ENCODE assay signal across 1 cellular context in genomic region chr17:76384222-76384986, GRCh38.
TF ChIP-seq lines count a peak whose summit lies in the region.

A gene with protein sequence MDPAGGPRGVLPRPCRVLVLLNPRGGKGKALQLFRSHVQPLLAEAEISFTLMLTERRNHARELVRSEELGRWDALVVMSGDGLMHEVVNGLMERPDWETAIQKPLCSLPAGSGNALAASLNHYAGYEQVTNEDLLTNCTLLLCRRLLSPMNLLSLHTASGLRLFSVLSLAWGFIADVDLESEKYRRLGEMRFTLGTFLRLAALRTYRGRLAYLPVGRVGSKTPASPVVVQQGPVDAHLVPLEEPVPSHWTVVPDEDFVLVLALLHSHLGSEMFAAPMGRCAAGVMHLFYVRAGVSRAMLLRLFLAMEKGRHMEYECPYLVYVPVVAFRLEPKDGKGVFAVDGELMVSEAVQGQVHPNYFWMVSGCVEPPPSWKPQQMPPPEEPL (plus strand): TSS chr17:76384609. CDS start chr17:76385645, 1,036 bp downstream.

TF ChIP-seq in GM12878, 131 proteins besides CTCF, POLR2A, EP300 and RAD21 (continued from another document):
- TF ChIP-seq, protein P1, sequence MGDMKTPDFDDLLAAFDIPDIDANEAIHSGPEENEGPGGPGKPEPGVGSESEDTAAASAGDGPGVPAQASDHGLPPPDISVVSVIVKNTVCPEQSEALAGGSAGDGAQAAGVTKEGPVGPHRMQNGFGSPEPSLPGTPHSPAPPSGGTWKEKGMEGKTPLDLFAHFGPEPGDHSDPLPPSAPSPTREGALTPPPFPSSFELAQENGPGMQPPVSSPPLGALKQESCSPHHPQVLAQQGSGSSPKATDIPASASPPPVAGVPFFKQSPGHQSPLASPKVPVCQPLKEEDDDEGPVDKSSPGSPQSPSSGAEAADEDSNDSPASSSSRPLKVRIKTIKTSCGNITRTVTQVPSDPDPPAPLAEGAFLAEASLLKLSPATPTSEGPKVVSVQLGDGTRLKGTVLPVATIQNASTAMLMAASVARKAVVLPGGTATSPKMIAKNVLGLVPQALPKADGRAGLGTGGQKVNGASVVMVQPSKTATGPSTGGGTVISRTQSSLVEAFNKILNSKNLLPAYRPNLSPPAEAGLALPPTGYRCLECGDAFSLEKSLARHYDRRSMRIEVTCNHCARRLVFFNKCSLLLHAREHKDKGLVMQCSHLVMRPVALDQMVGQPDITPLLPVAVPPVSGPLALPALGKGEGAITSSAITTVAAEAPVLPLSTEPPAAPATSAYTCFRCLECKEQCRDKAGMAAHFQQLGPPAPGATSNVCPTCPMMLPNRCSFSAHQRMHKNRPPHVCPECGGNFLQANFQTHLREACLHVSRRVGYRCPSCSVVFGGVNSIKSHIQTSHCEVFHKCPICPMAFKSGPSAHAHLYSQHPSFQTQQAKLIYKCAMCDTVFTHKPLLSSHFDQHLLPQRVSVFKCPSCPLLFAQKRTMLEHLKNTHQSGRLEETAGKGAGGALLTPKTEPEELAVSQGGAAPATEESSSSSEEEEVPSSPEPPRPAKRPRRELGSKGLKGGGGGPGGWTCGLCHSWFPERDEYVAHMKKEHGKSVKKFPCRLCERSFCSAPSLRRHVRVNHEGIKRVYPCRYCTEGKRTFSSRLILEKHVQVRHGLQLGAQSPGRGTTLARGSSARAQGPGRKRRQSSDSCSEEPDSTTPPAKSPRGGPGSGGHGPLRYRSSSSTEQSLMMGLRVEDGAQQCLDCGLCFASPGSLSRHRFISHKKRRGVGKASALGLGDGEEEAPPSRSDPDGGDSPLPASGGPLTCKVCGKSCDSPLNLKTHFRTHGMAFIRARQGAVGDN (IDR thresholded peaks at IDR 0.05), result no peak
- TF ChIP-seq IRF3 (IDR thresholded peaks at IDR 0.05), result no peak
- no peak for TF ChIP-seq RELB (IDR thresholded peaks at IDR 0.05; ENCODE audit: low read depth)
- TF ChIP-seq ASH2L (IDR thresholded peaks at IDR 0.05; ENCODE audit: borderline replicate concordance, low read depth), result no peak
- no peak for TF ChIP-seq MTA2 (IDR thresholded peaks at IDR 0.05; ENCODE audit: low read depth)
- TF ChIP-seq PAX8 (IDR thresholded peaks at IDR 0.05), result no peak
- no peak for TF ChIP-seq SMAD1 (IDR thresholded peaks at IDR 0.05; ENCODE audit: low read depth, partially characterized antibody)
- no peak for TF ChIP-seq CREM (IDR thresholded peaks at IDR 0.05; ENCODE audit: low read depth)
- TF ChIP-seq, protein P2, sequence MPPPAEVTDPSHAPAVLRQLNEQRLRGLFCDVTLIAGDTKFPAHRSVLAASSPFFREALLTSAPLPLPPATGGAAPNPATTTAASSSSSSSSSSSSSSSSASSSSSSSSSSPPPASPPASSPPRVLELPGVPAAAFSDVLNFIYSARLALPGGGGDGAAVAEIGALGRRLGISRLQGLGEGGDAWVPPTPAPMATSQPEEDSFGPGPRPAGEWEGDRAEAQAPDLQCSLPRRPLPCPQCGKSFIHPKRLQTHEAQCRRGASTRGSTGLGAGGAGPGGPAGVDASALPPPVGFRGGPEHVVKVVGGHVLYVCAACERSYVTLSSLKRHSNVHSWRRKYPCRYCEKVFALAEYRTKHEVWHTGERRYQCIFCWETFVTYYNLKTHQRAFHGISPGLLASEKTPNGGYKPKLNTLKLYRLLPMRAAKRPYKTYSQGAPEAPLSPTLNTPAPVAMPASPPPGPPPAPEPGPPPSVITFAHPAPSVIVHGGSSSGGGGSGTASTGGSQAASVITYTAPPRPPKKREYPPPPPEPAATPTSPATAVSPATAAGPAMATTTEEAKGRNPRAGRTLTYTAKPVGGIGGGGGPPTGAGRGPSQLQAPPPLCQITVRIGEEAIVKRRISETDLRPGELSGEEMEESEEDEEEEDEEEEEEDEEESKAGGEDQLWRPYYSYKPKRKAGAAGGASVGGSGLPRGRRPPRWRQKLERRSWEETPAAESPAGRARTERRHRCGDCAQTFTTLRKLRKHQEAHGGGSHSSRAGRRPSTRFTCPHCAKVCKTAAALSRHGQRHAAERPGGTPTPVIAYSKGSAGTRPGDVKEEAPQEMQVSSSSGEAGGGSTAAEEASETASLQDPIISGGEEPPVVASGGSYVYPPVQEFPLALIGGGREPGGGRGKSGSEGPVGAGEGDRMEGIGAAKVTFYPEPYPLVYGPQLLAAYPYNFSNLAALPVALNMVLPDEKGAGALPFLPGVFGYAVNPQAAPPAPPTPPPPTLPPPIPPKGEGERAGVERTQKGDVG (CRISPR knock-in tag; IDR thresholded peaks at IDR 0.05), result no peak
- TF ChIP-seq MYB (IDR thresholded peaks at IDR 0.05; ENCODE audit: borderline replicate concordance, low read depth, low read length), result no peak
- no peak for TF ChIP-seq BMI1 (IDR thresholded peaks at IDR 0.05; ENCODE audit: borderline replicate concordance)
- TF ChIP-seq HDAC6 (IDR thresholded peaks at IDR 0.05; ENCODE audit: unreplicated experiment), result peak; percentile 88
- TF ChIP-seq NFIC (IDR thresholded peaks at IDR 0.05; ENCODE audit: low read depth, low read length), result no peak
- TF ChIP-seq ZNF274 (IDR thresholded peaks at IDR 0.05; ENCODE audit: insufficient read depth, insufficient read length), result no peak
- TF ChIP-seq SIX5 (IDR thresholded peaks at IDR 0.05; ENCODE audit: low read depth, low read length, severe bottlenecking), result no peak
- no peak for TF ChIP-seq CBX5 (IDR thresholded peaks at IDR 0.05; ENCODE audit: low read depth)
- TF ChIP-seq, protein P3, sequence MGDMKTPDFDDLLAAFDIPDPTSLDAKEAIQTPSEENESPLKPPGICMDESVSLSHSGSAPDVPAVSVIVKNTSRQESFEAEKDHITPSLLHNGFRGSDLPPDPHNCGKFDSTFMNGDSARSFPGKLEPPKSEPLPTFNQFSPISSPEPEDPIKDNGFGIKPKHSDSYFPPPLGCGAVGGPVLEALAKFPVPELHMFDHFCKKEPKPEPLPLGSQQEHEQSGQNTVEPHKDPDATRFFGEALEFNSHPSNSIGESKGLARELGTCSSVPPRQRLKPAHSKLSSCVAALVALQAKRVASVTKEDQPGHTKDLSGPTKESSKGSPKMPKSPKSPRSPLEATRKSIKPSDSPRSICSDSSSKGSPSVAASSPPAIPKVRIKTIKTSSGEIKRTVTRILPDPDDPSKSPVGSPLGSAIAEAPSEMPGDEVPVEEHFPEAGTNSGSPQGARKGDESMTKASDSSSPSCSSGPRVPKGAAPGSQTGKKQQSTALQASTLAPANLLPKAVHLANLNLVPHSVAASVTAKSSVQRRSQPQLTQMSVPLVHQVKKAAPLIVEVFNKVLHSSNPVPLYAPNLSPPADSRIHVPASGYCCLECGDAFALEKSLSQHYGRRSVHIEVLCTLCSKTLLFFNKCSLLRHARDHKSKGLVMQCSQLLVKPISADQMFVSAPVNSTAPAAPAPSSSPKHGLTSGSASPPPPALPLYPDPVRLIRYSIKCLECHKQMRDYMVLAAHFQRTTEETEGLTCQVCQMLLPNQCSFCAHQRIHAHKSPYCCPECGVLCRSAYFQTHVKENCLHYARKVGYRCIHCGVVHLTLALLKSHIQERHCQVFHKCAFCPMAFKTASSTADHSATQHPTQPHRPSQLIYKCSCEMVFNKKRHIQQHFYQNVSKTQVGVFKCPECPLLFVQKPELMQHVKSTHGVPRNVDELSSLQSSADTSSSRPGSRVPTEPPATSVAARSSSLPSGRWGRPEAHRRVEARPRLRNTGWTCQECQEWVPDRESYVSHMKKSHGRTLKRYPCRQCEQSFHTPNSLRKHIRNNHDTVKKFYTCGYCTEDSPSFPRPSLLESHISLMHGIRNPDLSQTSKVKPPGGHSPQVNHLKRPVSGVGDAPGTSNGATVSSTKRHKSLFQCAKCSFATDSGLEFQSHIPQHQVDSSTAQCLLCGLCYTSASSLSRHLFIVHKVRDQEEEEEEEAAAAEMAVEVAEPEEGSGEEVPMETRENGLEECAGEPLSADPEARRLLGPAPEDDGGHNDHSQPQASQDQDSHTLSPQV (IDR thresholded peaks at IDR 0.05), result no peak
- TF ChIP-seq POLR2AphosphoS5 (IDR thresholded peaks at IDR 0.05; ENCODE audit: low read length), result no peak
- no peak for TF ChIP-seq SMC3 (IDR thresholded peaks at IDR 0.05; ENCODE audit: borderline replicate concordance, low read length)
